8 cellular contexts compared by ENCODE assay signal in genomic region chr3:113287818-113288648, GRCh38.
A peak's percentile ranks its signal among the peaks of the same experiment; 100 is the strongest.
DNase-seq lines count a peak whose midpoint lies in the region; ATAC-seq, FAIRE-seq and TF ChIP-seq lines count a peak whose summit lies in the region.

No MANE protein-coding gene starts in this region.

- CTCF ChIA-PET in activated CD8-positive, alpha-beta T cell treated with anti-CD3 and anti-CD28 coated beads, Interleukin-2, amount 10 ng/mL, durations not matched to agents 7 days and 5 days (lab: Charles Lee): interaction anchor here (0.6 to 4.8 kb wide), 34 partner anchors 9 to 706 kb away, joined by 3 to 62 read pairs (median 4); partner anchors contain the start of gene CD200R1

- no peak overlapping the region for H3K9ac ChIP-seq in neural cell (ENCODE audit: low read length)

- TF ChIP-seq CTCF in C4-2B (conservative IDR thresholded peaks at IDR 0.05) (peak; percentile 98), neural cell (IDR thresholded peaks at IDR 0.05; ENCODE audit: poor library complexity, severe bottlenecking) (peak; percentile 96)

- ATAC-seq in activated CD8-positive, alpha-beta T cell treated with anti-CD3 and anti-CD28 coated beads, Interleukin-2, amount 10 ng/mL, durations not matched to agents 7 days and 5 days: no peak
- ATAC-seq in GM18498 (IDR thresholded peaks at IDR 0.05; ENCODE audit: unreplicated experiment): no peak

- no peak overlapping the region for H3K4me2 ChIP-seq in neural cell (ENCODE audit: low read length)

- H3K36me3 Mint-ChIP-seq in activated CD8-positive, alpha-beta T cell treated with anti-CD3 and anti-CD28 coated beads, Interleukin-2, amount 10 ng/mL, durations not matched to agents 7 days and 5 days (ENCODE audit: low read depth): no peaks in the 10 kb centered on the region

- POLR2A ChIA-PET in activated CD8-positive, alpha-beta T cell treated with anti-CD3 and anti-CD28 coated beads, Interleukin-2, amount 10 ng/mL, durations not matched to agents 7 days and 5 days (lab: Charles Lee): no interaction called here

- FAIRE-seq in H54 (lab: Jason Lieb, UNC): no peak
- peak; percentile 35 for FAIRE-seq in urothelium cell line (lab: Jason Lieb, UNC)

- H3F3A ChIP-seq in neural cell (ENCODE audit: insufficient read depth, low read length, poor library complexity, severe bottlenecking): no peaks in the 10 kb centered on the region

- no peaks in the 10 kb centered on the region for H3K36me3 ChIP-seq in neural cell (ENCODE audit: insufficient read depth, low read length)

- TF ChIP-seq POLR2A in H54 (IDR thresholded peaks at IDR 0.05; ENCODE audit: low read depth, low read length): no peak

- H3K9me3 Mint-ChIP-seq in activated CD8-positive, alpha-beta T cell treated with anti-CD3 and anti-CD28 coated beads, Interleukin-2, amount 10 ng/mL, durations not matched to agents 7 days and 5 days (ENCODE audit: insufficient read depth): no peaks in the 10 kb centered on the region

- H3K9me2 ChIP-seq in neural cell (ENCODE audit: insufficient read depth, low read length): no peaks in the 10 kb centered on the region

- H3K4me3 Mint-ChIP-seq in activated CD8-positive, alpha-beta T cell treated with anti-CD3 and anti-CD28 coated beads, Interleukin-2, amount 10 ng/mL, durations not matched to agents 7 days and 5 days: no peak overlapping the region

- H3K27me3 Mint-ChIP-seq in activated CD8-positive, alpha-beta T cell treated with anti-CD3 and anti-CD28 coated beads, Interleukin-2, amount 10 ng/mL, durations not matched to agents 7 days and 5 days (ENCODE audit: low read depth): no peaks in the 10 kb centered on the region

- H4K20me1 ChIP-seq in neural cell (ENCODE audit: insufficient read depth): no peaks in the 10 kb centered on the region

- no peaks in the 10 kb centered on the region for H3K4me1 Mint-ChIP-seq in activated CD8-positive, alpha-beta T cell treated with anti-CD3 and anti-CD28 coated beads, Interleukin-2, amount 10 ng/mL, durations not matched to agents 7 days and 5 days (ENCODE audit: low read depth)

- TF ChIP-seq EP300 in neural cell (conservative IDR thresholded peaks at IDR 0.05; ENCODE audit: poor library complexity, severe bottlenecking): no peak

- no peak overlapping the region for H2AFZ ChIP-seq in neural cell (ENCODE audit: low read depth, low read length)

- no peak overlapping the region for H3K27ac Mint-ChIP-seq in activated CD8-positive, alpha-beta T cell treated with anti-CD3 and anti-CD28 coated beads, Interleukin-2, amount 10 ng/mL, durations not matched to agents 7 days and 5 days

- no peaks in the 10 kb centered on the region for H3K27me3 ChIP-seq in neural cell (ENCODE audit: insufficient read depth, low read depth, low read length)

- peak; percentile 34 for DNase-seq in H54 (ENCODE audit: insufficient read length, low spot score)
- peak; percentile 57 to 80 for DNase-seq in NCI-H524 (lab: John Stamatoyannopoulos, UW)
- peak; percentile 62 for DNase-seq in activated CD8-positive, alpha-beta T cell treated with anti-CD3 and anti-CD28 coated beads, Interleukin-2, amount 10 ng/mL, durations not matched to agents 7 days and 5 days
- peak; percentile 57 for DNase-seq in fibroblast of gingiva (ENCODE audit: low read depth)
- DNase-seq in urothelium cell line (ENCODE audit: low spot score): peak; percentile 64

- no peaks in the 10 kb centered on the region for H3K79me2 ChIP-seq in neural cell (replicated peaks; ENCODE audit: insufficient read depth, low read length)

- H3K9me3 ChIP-seq in neural cell (ENCODE audit: low read length): no peaks in the 10 kb centered on the region

- peak; percentile 97 for TF ChIP-seq RAD21 in neural cell (conservative IDR thresholded peaks at IDR 0.05)

- no peak overlapping the region for H3K4me3 ChIP-seq in neural cell (ENCODE audit: low read length)

- H3K27ac ChIP-seq in C4-2B (no peak overlapping the region), neural cell (ENCODE audit: low read length) (no peak overlapping the region)

TF ChIP-seq in neural cell, 6 proteins besides CTCF, POLR2A, EP300 and RAD21:
- TF ChIP-seq SMC3 (conservative IDR thresholded peaks at IDR 0.05; ENCODE audit: poor library complexity) (peak; percentile 99), TAF1 (IDR thresholded peaks at IDR 0.05; ENCODE audit: low read depth) (no peak), REST (IDR thresholded peaks at IDR 0.05; ENCODE audit: borderline replicate concordance) (no peak)
TF ChIP-seq in neural cell: peak in this region for 1.
